Comparison of ENCODE assay signal across 9 cellular contexts in the genomic region with DNA sequence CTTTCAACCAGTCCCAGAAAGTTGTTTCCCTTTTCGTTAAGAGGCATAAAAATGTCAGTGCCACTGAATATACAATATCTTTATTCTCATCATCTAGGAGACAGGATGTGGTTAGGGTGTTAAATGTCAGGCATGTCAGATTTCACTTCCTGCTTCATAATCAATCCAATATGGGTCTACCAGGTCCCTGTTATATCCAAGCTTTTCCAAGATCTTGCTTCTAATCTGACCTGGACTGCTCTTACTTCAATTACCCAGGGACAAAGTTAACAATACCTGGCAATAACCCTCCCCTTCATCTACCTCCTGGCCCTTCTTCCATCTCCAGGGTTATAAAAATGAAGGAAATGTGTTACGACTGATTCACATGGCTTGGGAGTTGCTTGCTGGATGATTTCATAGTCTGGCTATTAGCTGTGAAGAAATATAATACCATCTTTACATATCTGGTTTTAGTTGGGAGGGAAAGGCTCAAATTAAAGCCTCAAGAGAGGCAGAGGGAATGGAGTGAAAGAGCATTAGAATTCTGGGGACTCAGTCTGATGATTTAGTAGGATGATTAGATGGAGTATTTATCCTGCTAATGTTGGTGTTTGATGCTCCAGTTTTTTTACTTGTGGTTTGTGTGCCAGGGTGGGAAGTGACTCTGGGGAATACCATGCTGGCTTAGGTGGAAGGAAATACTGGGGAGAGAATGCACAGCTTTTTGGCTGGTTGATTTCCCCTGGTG.
DNase-seq lines count a peak whose midpoint lies in the region; ATAC-seq and TF ChIP-seq lines count a peak whose summit lies in the region.
"Had no signal": no experiment of that assay in that cellular context is flagged by ENCODE, and none has a peak within 500 bp of the region (broad histone marks: within the 10 kb centered on the region; RNA-seq: fewer than 3 reads in every experiment).

No MANE protein-coding gene starts in this region.

- peaks cover 8% of the 10 kb centered on the region for H3K9me3 Mint-ChIP-seq in activated naive CD8-positive, alpha-beta T cell treated with anti-CD3 and anti-CD28 coated beads, Interleukin-2, amount 50 U/mL, for 24 hours
- H3K9me3 Mint-ChIP-seq in Caco-2 (ENCODE audit: unreplicated experiment), result no peaks in the 10 kb centered on the region

- H3K4me3 ChIP-seq in neuronal stem cell (ENCODE audit: low read length in 2 of 2) (no peak overlapping the region), right atrium auricular region (no peak overlapping the region), Caco-2 (ENCODE audit: low read depth, low read length) (no peak overlapping the region)

- H2BK5ac ChIP-seq in neuronal stem cell (ENCODE audit: low read length), result no peak overlapping the region

- intact Hi-C loops in Caco-2 (cut with micrococcal nuclease; ENCODE audit: unreplicated experiment), result no loop called here

- no peak overlapping the region for H2BK12ac ChIP-seq in neuronal stem cell (ENCODE audit: low read length)

- ATAC-seq in GM18502 (IDR thresholded peaks at IDR 0.05; ENCODE audit: poor library complexity, unreplicated experiment), result peak; percentile 61
- peak; percentile 48 for ATAC-seq in activated naive CD8-positive, alpha-beta T cell treated with anti-CD3 and anti-CD28 coated beads, Interleukin-2, amount 50 U/mL, for 24 hours

- H3K27me3 Mint-ChIP-seq in activated naive CD8-positive, alpha-beta T cell treated with anti-CD3 and anti-CD28 coated beads, Interleukin-2, amount 50 U/mL, for 24 hours, result no peaks in the 10 kb centered on the region
- H3K27me3 Mint-ChIP-seq in Caco-2 (ENCODE audit: insufficient read depth, unreplicated experiment), result peaks cover 25% of the 10 kb centered on the region

- no peak overlapping the region for H3K18ac ChIP-seq in neuronal stem cell (ENCODE audit: low read length)

- BruUV-seq in Caco-2 (replicated peaks; lab: Mats Ljungman, UMichigan), result no TSS peak

- POLR2A ChIA-PET in Caco-2 (lab: Charles Lee), result no interaction called here

- no peak overlapping the region for H3K9ac ChIP-seq in neuronal stem cell (ENCODE audit: low read depth, low read length, poor library complexity)

- H3K36me3 Mint-ChIP-seq in activated naive CD8-positive, alpha-beta T cell treated with anti-CD3 and anti-CD28 coated beads, Interleukin-2, amount 50 U/mL, for 24 hours (ENCODE audit: low read depth), result peaks cover 7% of the 10 kb centered on the region
- H3K36me3 Mint-ChIP-seq in Caco-2 (ENCODE audit: insufficient read depth, unreplicated experiment), result no peaks in the 10 kb centered on the region

- H3K27me3 ChIP-seq in neuronal stem cell (ENCODE audit: control insufficient read depth in 3 of 3, insufficient read depth in 3 of 3, low read depth in 1 of 3, low read length in 3 of 3) (no peaks in the 10 kb centered on the region), right atrium auricular region (no peaks in the 10 kb centered on the region), Caco-2 (replicated peaks; ENCODE audit: control insufficient read depth, insufficient read depth, low read length) (no peaks in the 10 kb centered on the region)

- no peak for TF ChIP-seq CTCF in right atrium auricular region (IDR thresholded peaks at IDR 0.05)
- TF ChIP-seq CTCF in Caco-2 (IDR thresholded peaks at IDR 0.05; ENCODE audit: insufficient read depth in 1 of 2, low read depth in 1 of 2, low read length in 1 of 2, severe bottlenecking in 1 of 2, unreplicated experiment in 1 of 2), result no peak

- H3K36me3 ChIP-seq in neuronal stem cell (replicated peaks in 1 of 2; ENCODE audit: control insufficient read depth in 2 of 2, insufficient read depth in 2 of 2, low read length in 2 of 2) (no peaks in the 10 kb centered on the region), right atrium auricular region (no peaks in the 10 kb centered on the region), Caco-2 (ENCODE audit: control insufficient read depth, insufficient read depth, low read length) (no peaks in the 10 kb centered on the region)

- no peak overlapping the region for H2BK15ac ChIP-seq in neuronal stem cell (ENCODE audit: low read length)

- H3K4me2 ChIP-seq in neuronal stem cell (ENCODE audit: insufficient read depth, low read length, poor library complexity, severe bottlenecking), result no peak overlapping the region

- H2AFZ ChIP-seq in neuronal stem cell (ENCODE audit: low read length), result peak overlapping the region; percentile 42

- H3K4me1 ChIP-seq in neuronal stem cell (ENCODE audit: control insufficient read depth in 2 of 2, insufficient read depth in 1 of 2, low read depth in 1 of 2, low read length in 2 of 2) (peaks cover 2 to 4% of the 10 kb centered on the region in 2 donors), right atrium auricular region (no peaks in the 10 kb centered on the region), Caco-2 (no peaks in the 10 kb centered on the region)

- H3K23ac ChIP-seq in neuronal stem cell (ENCODE audit: low read depth, low read length, poor library complexity), result no peak overlapping the region

- no peak overlapping the region for H2AK5ac ChIP-seq in neuronal stem cell (ENCODE audit: low read depth, low read length)

- no peaks in the 10 kb centered on the region for H3K79me1 ChIP-seq in neuronal stem cell (ENCODE audit: low read depth, low read length)

- H3K4me3 Mint-ChIP-seq in activated naive CD8-positive, alpha-beta T cell treated with anti-CD3 and anti-CD28 coated beads, Interleukin-2, amount 50 U/mL, for 24 hours, result peak overlapping the region; percentile 67
- H3K4me3 Mint-ChIP-seq in Caco-2 (ENCODE audit: unreplicated experiment), result no peak overlapping the region

- peak overlapping the region; percentile 88 for H3K27ac Mint-ChIP-seq in activated naive CD8-positive, alpha-beta T cell treated with anti-CD3 and anti-CD28 coated beads, Interleukin-2, amount 50 U/mL, for 24 hours
- H3K27ac Mint-ChIP-seq in Caco-2 (ENCODE audit: unreplicated experiment), result no peak overlapping the region

- H3K4me1 Mint-ChIP-seq in activated naive CD8-positive, alpha-beta T cell treated with anti-CD3 and anti-CD28 coated beads, Interleukin-2, amount 50 U/mL, for 24 hours, result peaks cover 75% of the 10 kb centered on the region
- H3K4me1 Mint-ChIP-seq in Caco-2 (ENCODE audit: low read depth, unreplicated experiment), result no peaks in the 10 kb centered on the region

- no peak overlapping the region for H2BK120ac ChIP-seq in neuronal stem cell (ENCODE audit: low read depth, low read length)

- no peak overlapping the region for H4K8ac ChIP-seq in neuronal stem cell (ENCODE audit: low read depth, low read length)

- H3K9me3 ChIP-seq in neuronal stem cell (replicated peaks in 1 of 2; ENCODE audit: control insufficient read depth in 2 of 2, insufficient read depth in 1 of 2, low read depth in 1 of 2, low read length in 2 of 2), result no peaks in the 10 kb centered on the region
- no peaks in the 10 kb centered on the region for H3K9me3 ChIP-seq in right atrium auricular region
- no peaks in the 10 kb centered on the region for H3K9me3 ChIP-seq in Caco-2

- no peak overlapping the region for H3K14ac ChIP-seq in neuronal stem cell (ENCODE audit: low read length)

- no CpG with 5 or more reads among the region's 2 CpGs for WGBS in neuronal stem cell (ENCODE audit: extremely low coverage in 2 of 2, insufficient read length in 2 of 2, insufficient replicate concordance in 1 of 2), 2 donors

- CTCF ChIA-PET in Caco-2 (lab: Charles Lee), result no interaction called here

- no peak overlapping the region for H4K91ac ChIP-seq in neuronal stem cell (ENCODE audit: low read depth, low read length, poor library complexity)

- DNase-seq in HT1080 (ENCODE audit: low read depth) (peak; percentile 84), neuronal stem cell (ENCODE audit: low spot score) (no peak), NCI-H187 treated with DMSO at 0.1 percent for 48 hours (lab: John Stamatoyannopoulos, UW) (no peak), GM19240 (ENCODE audit: insufficient read length, low spot score) (no peak), right atrium auricular region (ENCODE audit: low spot score) (no peak), Caco-2 (no peak)
- DNase-seq in activated naive CD8-positive, alpha-beta T cell treated with anti-CD3 and anti-CD28 coated beads, Interleukin-2, amount 50 U/mL, for 24 hours, result no peak
- DNase-seq: cortex of kidney had no signal

- no peak overlapping the region for H3K27ac ChIP-seq in neuronal stem cell (replicated peaks; ENCODE audit: low read length)
- no peak overlapping the region for H3K27ac ChIP-seq in right atrium auricular region

- H3K4ac ChIP-seq in neuronal stem cell (ENCODE audit: low read length), result no peak overlapping the region
